Comparison of ENCODE assay signal across 8 cellular contexts in the genomic region with DNA sequence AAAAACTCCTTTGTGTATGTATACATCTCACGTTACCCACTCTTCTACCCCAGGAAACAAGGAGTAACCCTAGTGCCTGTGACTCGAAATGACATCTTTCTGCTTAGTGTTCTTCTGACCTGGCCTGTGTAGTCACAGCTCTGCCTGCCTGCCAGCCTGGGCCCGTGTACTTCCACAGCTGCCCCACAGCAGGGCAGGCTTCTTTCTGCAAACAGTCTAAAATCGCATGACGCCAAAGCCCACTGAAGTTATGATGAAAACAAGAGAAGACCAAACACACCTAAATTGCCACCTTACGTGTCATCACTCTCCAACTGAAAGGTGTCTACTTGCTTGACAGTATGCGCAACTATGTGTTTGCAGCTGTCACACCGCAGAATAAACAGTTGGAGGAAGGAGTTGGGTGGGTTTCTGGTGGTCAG. TPM values are rescaled to one million over a fixed set of nuclear protein-coding genes. Genes with fewer than 3 reads are reported as not detected.
DNase-seq lines count a peak whose midpoint lies in the region; ATAC-seq and TF ChIP-seq lines count a peak whose summit lies in the region.

No MANE protein-coding gene starts in this region.

- peak overlapping the region; percentile 48 for H3K27ac Mint-ChIP-seq in Calu3 (ENCODE audit: unreplicated experiment)
- no peak overlapping the region for H3K27ac Mint-ChIP-seq in natural killer cell treated with Interleukin-12 subunit alpha and Interleukin-12 subunit beta and Interleukin-15 and Interleukin-18, amount 100 ng/mL, for 72 hours

- intact Hi-C loops in Calu3 (cut with micrococcal nuclease; ENCODE audit: unreplicated experiment): loop anchor here (2.0 to 5.0 kb wide), 5 partner anchors 42 to 197 kb away; no protein-coding TSS in a partner anchor

- no peak for TF ChIP-seq CTCF in Calu3 (IDR thresholded peaks at IDR 0.05; ENCODE audit: unreplicated experiment)
- peak; percentile 24; the same call in 1 of the 2 replicates for TF ChIP-seq CTCF in LNCaP clone FGC (IDR thresholded peaks at IDR 0.05; ENCODE audit: control insufficient read depth, extremely low read depth, insufficient read depth)
- peak; percentile 23 for TF ChIP-seq CTCF in foreskin keratinocyte (conservative IDR thresholded peaks at IDR 0.05)

- H3K27me3 Mint-ChIP-seq in Calu3 (ENCODE audit: unreplicated experiment): no peaks in the 10 kb centered on the region
- H3K27me3 Mint-ChIP-seq in natural killer cell treated with Interleukin-12 subunit alpha and Interleukin-12 subunit beta and Interleukin-15 and Interleukin-18, amount 100 ng/mL, for 72 hours: peaks cover 32 to 56% of the 10 kb centered on the region in 2 donors

- no peak overlapping the region for H3K27ac ChIP-seq in foreskin keratinocyte

- no peaks in the 10 kb centered on the region for H3K9me3 Mint-ChIP-seq in Calu3 (ENCODE audit: low read depth, unreplicated experiment)
- H3K9me3 Mint-ChIP-seq in natural killer cell treated with Interleukin-12 subunit alpha and Interleukin-12 subunit beta and Interleukin-15 and Interleukin-18, amount 100 ng/mL, for 72 hours: no peaks in the 10 kb centered on the region

- H3K4me1 Mint-ChIP-seq in Calu3 (ENCODE audit: low read depth, unreplicated experiment): peaks cover 64% of the 10 kb centered on the region
- peaks cover 25 to 31% of the 10 kb centered on the region in 2 donors for H3K4me1 Mint-ChIP-seq in natural killer cell treated with Interleukin-12 subunit alpha and Interleukin-12 subunit beta and Interleukin-15 and Interleukin-18, amount 100 ng/mL, for 72 hours (ENCODE audit: low read depth in 2 of 2)

- H3K4me1 ChIP-seq in foreskin keratinocyte: peaks cover 9% of the 10 kb centered on the region

- H3K27me3 ChIP-seq in foreskin keratinocyte: peaks cover 7% of the 10 kb centered on the region

- H3K4me3 Mint-ChIP-seq in Calu3 (ENCODE audit: low read depth, unreplicated experiment): peak overlapping the region; percentile 80
- H3K4me3 Mint-ChIP-seq in natural killer cell treated with Interleukin-12 subunit alpha and Interleukin-12 subunit beta and Interleukin-15 and Interleukin-18, amount 100 ng/mL, for 72 hours: peak overlapping the region; percentile 78

- DNase-seq in Calu3: peak; percentile 42
- no peak for DNase-seq in LNCaP clone FGC (ENCODE audit: low read depth)
- peak; percentile 12 for DNase-seq in UCSD-AML1 (lab: John Stamatoyannopoulos, UW; ENCODE audit: unreplicated experiment)
- DNase-seq in foreskin keratinocyte: peak; percentile 6 to 19
- no peak for DNase-seq in natural killer cell treated with Interleukin-12 subunit alpha and Interleukin-12 subunit beta and Interleukin-15 and Interleukin-18, amount 100 ng/mL, for 72 hours (ENCODE audit: low spot score)
- DNase-seq in activated effector memory CD4-positive, alpha-beta T cell treated with anti-CD3 and anti-CD28 coated beads, Interleukin-2, amount 50 U/mL, for 16 hours: no peak

- H3K4me3 ChIP-seq in LNCaP clone FGC (ENCODE audit: low read depth, low read length): no peak overlapping the region

- CTCF ChIA-PET in Calu3 (lab: Charles Lee): interaction anchor here (0.5 to 2.9 kb wide), 8 partner anchors 9 to 197 kb away, joined by 3 to 21 read pairs (median 4); no protein-coding TSS in a partner anchor

- peaks cover 37% of the 10 kb centered on the region for H3K36me3 Mint-ChIP-seq in Calu3 (ENCODE audit: insufficient read depth, unreplicated experiment)
- peaks cover 5% of the 10 kb centered on the region for H3K36me3 Mint-ChIP-seq in natural killer cell treated with Interleukin-12 subunit alpha and Interleukin-12 subunit beta and Interleukin-15 and Interleukin-18, amount 100 ng/mL, for 72 hours

- peak; percentile 5 for ATAC-seq in foreskin keratinocyte
- ATAC-seq in natural killer cell treated with Interleukin-12 subunit alpha and Interleukin-12 subunit beta and Interleukin-15 and Interleukin-18, amount 100 ng/mL, for 72 hours: no peak
- no peak for ATAC-seq in HG03439 (IDR thresholded peaks at IDR 0.05; ENCODE audit: unreplicated experiment)
- no peak for ATAC-seq in GM21528 (IDR thresholded peaks at IDR 0.05; ENCODE audit: low FRiP score, unreplicated experiment)

- no TSS peak for BruUV-seq in Calu3 (replicated peaks; lab: Mats Ljungman, UMichigan)

RNA-seq across cellular contexts. Expression of gene GAREM1, which starts 1.5 kb away (rescaled TPM):
- total RNA-seq in Calu3 (2022) (17.0 and 19.3 TPM in 2 replicates), foreskin keratinocyte (2.3 TPM in 2 replicates)
- polyA plus RNA-seq in foreskin keratinocyte: 0.69 and 0.75 TPM in 2 replicates
- not detected for total RNA-seq in natural killer cell treated with Interleukin-12 subunit alpha and Interleukin-12 subunit beta and Interleukin-15 and Interleukin-18, amount 100 ng/mL, for 72 hours

Comparison
In these comparisons a context has a peak if more than half of its experiments do, and no peak if none do; other contexts are left out.
1. DNase-seq: peak in Calu3 (single experiment), UCSD-AML1 (single experiment) and foreskin keratinocyte (2 of 2); none in LNCaP clone FGC (single experiment), natural killer cell treated with Interleukin-12 subunit alpha and Interleukin-12 subunit beta and Interleukin-15 and Interleukin-18, amount 100 ng/mL, for 72 hours (single experiment) and activated effector memory CD4-positive, alpha-beta T cell treated with anti-CD3 and anti-CD28 coated beads, Interleukin-2, amount 50 U/mL, for 16 hours (single experiment).